ENCODE assay signal across 8 cellular contexts in the genomic region with DNA sequence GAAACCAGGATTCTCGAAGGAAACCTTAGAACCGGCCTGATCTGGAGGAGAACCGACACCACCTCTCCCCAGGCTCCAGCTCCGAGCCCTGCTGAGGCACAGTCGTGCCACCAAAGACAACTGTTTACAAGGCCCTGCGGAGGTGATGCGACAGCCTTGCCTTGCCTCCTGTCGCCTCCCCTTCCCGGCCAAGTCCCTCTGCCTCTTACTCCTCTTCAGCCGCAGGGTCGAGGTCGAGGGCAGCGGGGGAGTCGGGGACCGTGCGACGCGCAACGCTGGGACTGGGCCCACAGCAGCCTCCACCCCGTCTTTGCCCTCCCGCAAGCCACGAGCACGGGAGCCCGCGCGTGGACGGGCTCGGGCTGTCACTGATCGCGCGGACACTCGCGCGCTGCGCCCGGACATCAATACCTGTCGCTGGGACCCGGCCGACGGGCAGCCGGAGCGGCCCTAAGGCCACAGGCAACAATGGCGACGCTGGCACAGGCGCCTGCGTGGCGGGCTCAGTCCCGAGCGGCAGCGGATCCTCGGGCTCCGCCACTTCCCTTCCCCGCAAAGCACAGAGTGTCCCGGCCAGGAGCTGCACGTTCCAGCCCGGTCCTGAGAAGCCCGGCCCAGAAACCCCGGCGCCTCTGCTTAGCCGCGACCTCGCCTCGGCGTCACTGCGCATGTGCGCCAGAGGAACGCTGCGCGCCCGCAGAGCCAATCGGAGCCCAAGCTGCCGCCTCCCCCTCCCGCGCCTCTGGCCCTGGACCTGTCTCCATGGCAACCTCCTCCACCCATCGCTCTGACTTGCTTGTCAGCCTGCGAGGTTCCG. TPM values are rescaled to one million over a fixed set of nuclear protein-coding genes. Genes with fewer than 3 reads are reported as not detected.
DNase-seq lines count a peak whose midpoint lies in the region; ATAC-seq and TF ChIP-seq lines count a peak whose summit lies in the region.

A gene (minus strand): TSS at position 664 of the 817 bp plus-strand sequence. CDS start 1,473 bp downstream, outside the sequence.

- no peaks in the 10 kb centered on the region for H3K9me2 ChIP-seq in GM23338 (ENCODE audit: insufficient read depth)

- peak; percentile 91 for DNase-seq in EH (ENCODE audit: low read depth)
- peak; percentile 98 for DNase-seq in GM23338 (ENCODE audit: low spot score)
- DNase-seq in MG63: peak; percentile 87
- no peak for DNase-seq in SK-N-MC (ENCODE audit: low read depth, low spot score)
- peak; percentile 98 for DNase-seq in adipocyte (ENCODE audit: low read depth)
- peak; percentile 94 to 96 for DNase-seq in cardiac muscle cell (ENCODE audit: low read depth in 1 of 2, low spot score in 1 of 2)
- peak; percentile 95 to 96 for DNase-seq in tibial artery

- intact Hi-C loops in tibial artery (cut with DNase I; ENCODE audit: low total_unique reads): no loop called here

- H3K27ac ChIP-seq in GM23338 (ENCODE audit: low read depth) (no peak within 1 kb of the TSS), SK-N-MC (no peak within 1 kb of the TSS), cardiac muscle cell (no peak within 1 kb of the TSS), parathyroid adenoma (peak within 1 kb of the TSS; percentile 25), tibial artery (peak within 1 kb of the TSS; percentile 71 to 81)

- H3K9me3 Mint-ChIP-seq in GM23338: no peaks in the 10 kb centered on the region

- peak within 1 kb of the TSS; percentile 78 for H3K4me3 Mint-ChIP-seq in GM23338

- no peak within 1 kb of the TSS for H3K27ac Mint-ChIP-seq in GM23338

- H3K27me3 ChIP-seq in GM23338 (ENCODE audit: insufficient read depth) (peaks cover 45% of the 10 kb centered on the region), MG63 (no peaks in the 10 kb centered on the region), adipocyte (replicated peaks; ENCODE audit: control insufficient read depth, insufficient read depth, low read length) (peaks cover 8% of the 10 kb centered on the region), cardiac muscle cell (peaks cover 20% of the 10 kb centered on the region), parathyroid adenoma (ENCODE audit: control insufficient read depth, insufficient read depth, low read length) (no peaks in the 10 kb centered on the region), tibial artery (no peaks in the 10 kb centered on the region)

- ATAC-seq in GM23338: peak; percentile 98

- H3K9ac ChIP-seq in SK-N-MC (ENCODE audit: insufficient read length) (peak within 1 kb of the TSS; percentile 13), adipocyte (ENCODE audit: low read length) (peak within 1 kb of the TSS; percentile 89), parathyroid adenoma (peak within 1 kb of the TSS; percentile 22)

- H3K9me3 ChIP-seq in MG63 (no peaks in the 10 kb centered on the region), SK-N-MC (ENCODE audit: low read depth, low read length) (no peaks in the 10 kb centered on the region), adipocyte (ENCODE audit: control insufficient read depth, low read length) (peaks cover 5% of the 10 kb centered on the region), cardiac muscle cell (ENCODE audit: low read depth) (no peaks in the 10 kb centered on the region), parathyroid adenoma (ENCODE audit: control insufficient read depth, low read length) (no peaks in the 10 kb centered on the region), tibial artery (no peaks in the 10 kb centered on the region)

- H3K27me3 Mint-ChIP-seq in GM23338 (ENCODE audit: insufficient read depth, low read depth, poor library complexity): peaks cover 30% of the 10 kb centered on the region

- H4K20me1 ChIP-seq in GM23338 (replicated peaks; ENCODE audit: insufficient read depth): no peaks in the 10 kb centered on the region

- peak within 1 kb of the TSS; percentile 93 for H3K4me2 ChIP-seq in GM23338
- H3K4me2 ChIP-seq in parathyroid adenoma (ENCODE audit: low read length): peak within 1 kb of the TSS; percentile 65

- H3K4me1 ChIP-seq in GM23338 (ENCODE audit: insufficient read depth): 0 out of 2 replicates have a peak, but pooled peaks cover 4% of the 10 kb centered on the region
- H3K4me1 ChIP-seq in adipocyte (ENCODE audit: control insufficient read depth, insufficient read depth, low read length): peaks cover 5% of the 10 kb centered on the region
- H3K4me1 ChIP-seq in cardiac muscle cell (ENCODE audit: low read depth): no peaks in the 10 kb centered on the region
- no peaks in the 10 kb centered on the region for H3K4me1 ChIP-seq in parathyroid adenoma
- H3K4me1 ChIP-seq in tibial artery: peaks cover 0 to 10% (median 4%) of the 10 kb centered on the region in 4 donors

- H3K4me3 ChIP-seq in GM23338: peak within 1 kb of the TSS; percentile 85
- peak within 1 kb of the TSS; percentile 73 for H3K4me3 ChIP-seq in MG63
- peak within 1 kb of the TSS; percentile 87 for H3K4me3 ChIP-seq in SK-N-MC
- peak within 1 kb of the TSS; percentile 93 for H3K4me3 ChIP-seq in adipocyte (ENCODE audit: low read length)
- peak within 1 kb of the TSS; percentile 44 for H3K4me3 ChIP-seq in cardiac muscle cell
- H3K4me3 ChIP-seq in parathyroid adenoma (ENCODE audit: low read depth, low read length): peak within 1 kb of the TSS; percentile 75
- H3K4me3 ChIP-seq in tibial artery: peak within 1 kb of the TSS; percentile 77

- TF ChIP-seq CTCF in GM23338 (conservative IDR thresholded peaks at IDR 0.05; ENCODE audit: low read depth in 2 of 2): no peak
- no peak for TF ChIP-seq CTCF in cardiac muscle cell (IDR thresholded peaks at IDR 0.05; ENCODE audit: low read depth, low read length)
- no peak for TF ChIP-seq CTCF in parathyroid adenoma (IDR thresholded peaks at IDR 0.05)
- TF ChIP-seq CTCF in tibial artery (IDR thresholded peaks at IDR 0.05): no peak

- no peaks in the 10 kb centered on the region for H3K36me3 ChIP-seq in GM23338 (ENCODE audit: insufficient read depth)
- peaks cover 11% of the 10 kb centered on the region for H3K36me3 ChIP-seq in MG63
- H3K36me3 ChIP-seq in SK-N-MC (ENCODE audit: insufficient read depth, low read length): peaks cover under 1% of the 10 kb centered on the region; the same call in 1 of the 2 replicates
- peaks cover 24% of the 10 kb centered on the region for H3K36me3 ChIP-seq in adipocyte (ENCODE audit: control insufficient read depth, insufficient read depth, low read length, severe bottlenecking)
- peaks cover 2% of the 10 kb centered on the region for H3K36me3 ChIP-seq in cardiac muscle cell
- H3K36me3 ChIP-seq in parathyroid adenoma (ENCODE audit: control insufficient read depth, insufficient read depth, low read length): no peaks in the 10 kb centered on the region
- peaks cover 16 to 23% (median 18%) of the 10 kb centered on the region in 3 donors for H3K36me3 ChIP-seq in tibial artery

- 0 out of 3 replicates have a peak, but pooled peaks cover 3% of the 10 kb centered on the region for H3K4me1 Mint-ChIP-seq in GM23338

- H3K79me2 ChIP-seq in GM23338 (replicated peaks; ENCODE audit: insufficient read depth) (no peaks in the 10 kb centered on the region), parathyroid adenoma (no peaks in the 10 kb centered on the region)

- H3K36me3 Mint-ChIP-seq in GM23338 (ENCODE audit: low read depth): no peaks in the 10 kb centered on the region

- H2AFZ ChIP-seq in GM23338 (peak within 1 kb of the TSS; percentile 99), parathyroid adenoma (peak within 1 kb of the TSS; percentile 65)

- 0 out of 2 replicates have a peak, but pooled peaks cover 9% of the 10 kb centered on the region for H3F3A ChIP-seq in GM23338 (replicated peaks; ENCODE audit: low read depth)

TF ChIP-seq in GM23338, 12 proteins besides CTCF, POLR2A, EP300 and RAD21:
- TF ChIP-seq POLR2AphosphoS5 (IDR thresholded peaks at IDR 0.05; ENCODE audit: low read depth): peak; percentile 71
- TF ChIP-seq ZNF114 (CRISPR knock-in tag; IDR thresholded peaks at IDR 0.05): no peak
TF ChIP-seq in GM23338: peak in this region for 1.

RNA-seq across cellular contexts. Expression of the gene that starts here (rescaled TPM):
- total RNA-seq in GM23338 (2014; rRNA removed; shearing (Covaris generic)): 2.1 and 5.1 TPM in 2 replicates
- polyA plus RNA-seq in GM23338 (2016; fragmentation: Nextera tagmentation; extraction: Ambion mirVana): 8.0 and 10.1 TPM in 2 replicates
- total RNA-seq in MG63 (2014; rRNA removed; shearing (Covaris generic); ENCODE audit: low replicate concordance): 2.2 and 21.7 TPM in 2 replicates
- total RNA-seq in cardiac muscle cell: 9.9 and 24.1 TPM in 2 replicates
- polyA plus RNA-seq in cardiac muscle cell: 13.0 and 28.9 TPM in 2 replicates

Comparison
In these comparisons a context has a peak if more than half of its experiments do, and no peak if none do; other contexts are left out.
1. H3K27ac ChIP-seq: peak in parathyroid adenoma (single experiment) and tibial artery (2 of 2); none in GM23338 (single experiment), SK-N-MC (single experiment) and cardiac muscle cell (single experiment).
2. H3K9ac ChIP-seq: peak in every context shown above with its lines; median percentile 89 in adipocyte; 22 in parathyroid adenoma; 13 in SK-N-MC.
3. Peak in every context shown above with its lines, with median percentiles within 50 percentile points of each other: H3K4me3 ChIP-seq.